Comparison of ENCODE assay signal across 8 cellular contexts in genomic region chr11:117877120-117877784, GRCh38. TPM values are rescaled to one million over a fixed set of nuclear protein-coding genes. Genes with fewer than 3 reads are reported as not detected.
A peak's percentile ranks its signal among the peaks of the same experiment; 100 is the strongest.
DNase-seq lines count a peak whose midpoint lies in the region; ATAC-seq and TF ChIP-seq lines count a peak whose summit lies in the region.

No MANE protein-coding gene starts in this region.

- no peak overlapping the region for H2BK5ac ChIP-seq in trophoblast cell (ENCODE audit: low read depth, low read length, poor library complexity)

- H3K9me3 Mint-ChIP-seq in Calu3 (ENCODE audit: low read depth, unreplicated experiment), result no peaks in the 10 kb centered on the region

- H2BK12ac ChIP-seq in trophoblast cell (ENCODE audit: low read length), result no peak overlapping the region

- peaks cover 8% of the 10 kb centered on the region for H3K4me1 Mint-ChIP-seq in Calu3 (ENCODE audit: low read depth, unreplicated experiment)

- peak overlapping the region; percentile 71 for H3K4me3 Mint-ChIP-seq in Calu3 (ENCODE audit: low read depth, unreplicated experiment)

- no peaks in the 10 kb centered on the region for H3K79me2 ChIP-seq in trophoblast cell (ENCODE audit: control insufficient read depth, insufficient read depth, low read length, poor library complexity)

- H3K4me1 ChIP-seq in Panc1 (ENCODE audit: control insufficient read depth, insufficient read depth, low read length), result peaks cover 12% of the 10 kb centered on the region; the same call in 1 of the 2 replicates
- peaks cover 0 to 55% (median 38%) of the 10 kb centered on the region in 12 donors for H3K4me1 ChIP-seq in heart left ventricle
- peaks cover 5 to 8% of the 10 kb centered on the region in 2 experiments for H3K4me1 ChIP-seq in trophoblast cell (ENCODE audit: control insufficient read depth in 1 of 2, insufficient read depth in 2 of 2, low read length in 2 of 2)

- H4K12ac ChIP-seq in trophoblast cell (ENCODE audit: low read depth, low read length), result no peak overlapping the region

- H3K4me3 ChIP-seq in Panc1 (ENCODE audit: low read depth in 2 of 2, low read length in 2 of 2), result peak overlapping the region; percentile 9 to 29; a peak in 3 of 4 replicates
- H3K4me3 ChIP-seq in heart left ventricle, result peak overlapping the region; percentile 36 to 96 (median 77)
- H3K4me3 ChIP-seq in trophoblast cell (ENCODE audit: low read depth, low read length), result no peak overlapping the region

- H4K8ac ChIP-seq in trophoblast cell (ENCODE audit: low read depth, low read length), result no peak overlapping the region

- no peak for TF ChIP-seq POLR2A in heart left ventricle (IDR thresholded peaks at IDR 0.05)

- DNase-seq in Calu3, result no peak
- no peak for DNase-seq in Panc1 (ENCODE audit: low read depth, low spot score)
- peak in 3 of 5 donors; percentile 51 to 67 (median 57) for DNase-seq in heart left ventricle
- DNase-seq in trophoblast cell, result no peak
- no peak for DNase-seq in KG1 (lab: John Stamatoyannopoulos, UW)
- no peak for DNase-seq in kidney glomerular epithelial cell (lab: John Stamatoyannopoulos, UW)

- in situ Hi-C loops in Panc1 (cut with HindIII; ENCODE audit: low pct_unique_long_range_greater_than_20kb, low sequenced_read_pairs), result no loop called here

- peaks cover 71% of the 10 kb centered on the region for H3K27me3 ChIP-seq in Panc1 (ENCODE audit: control insufficient read depth, insufficient read depth, low read length)
- peaks cover 0 to 23% (median 0%) of the 10 kb centered on the region in 9 donors for H3K27me3 ChIP-seq in heart left ventricle
- H3K27me3 ChIP-seq in trophoblast cell (ENCODE audit: insufficient read depth, low read length), result peaks cover 42% of the 10 kb centered on the region

- H2BK120ac ChIP-seq in trophoblast cell (ENCODE audit: insufficient read depth, low read length, poor library complexity), result no peak overlapping the region

- no peak overlapping the region for H3K27ac ChIP-seq in Panc1 (ENCODE audit: low read length)
- peak overlapping the region; percentile 49 to 96 (median 90) for H3K27ac ChIP-seq in heart left ventricle
- H3K27ac ChIP-seq in trophoblast cell (ENCODE audit: low read depth, low read length), result no peak overlapping the region

- H3K9me3 ChIP-seq in Panc1 (ENCODE audit: control insufficient read depth, insufficient read depth, low read depth, low read length), result no peaks in the 10 kb centered on the region
- H3K9me3 ChIP-seq in heart left ventricle, result no peaks in the 10 kb centered on the region
- H3K9me3 ChIP-seq in trophoblast cell (ENCODE audit: insufficient read depth, low read depth, low read length), result peaks cover 2% of the 10 kb centered on the region

- H3K9ac ChIP-seq in trophoblast cell (ENCODE audit: low read length), result no peak overlapping the region

- BruUV-seq in Calu3 (replicated peaks; lab: Mats Ljungman, UMichigan) (no TSS peak), Panc1 (replicated peaks; lab: Mats Ljungman, UMichigan) (no TSS peak)

- H2AFZ ChIP-seq in trophoblast cell (ENCODE audit: insufficient read depth, low read length, poor library complexity), result no peak overlapping the region

- TF ChIP-seq CTCF in Calu3 (IDR thresholded peaks at IDR 0.05; ENCODE audit: unreplicated experiment) (no peak), Panc1 (IDR thresholded peaks at IDR 0.05) (no peak), heart left ventricle (IDR thresholded peaks at IDR 0.05) (no peak)

- H3K18ac ChIP-seq in trophoblast cell (ENCODE audit: low read length), result no peak overlapping the region

- no peaks in the 10 kb centered on the region for H3K36me3 ChIP-seq in Panc1 (ENCODE audit: control insufficient read depth, insufficient read depth, low read length)
- no peaks in the 10 kb centered on the region for H3K36me3 ChIP-seq in heart left ventricle
- H3K36me3 ChIP-seq in trophoblast cell (ENCODE audit: control insufficient read depth in 1 of 2, insufficient read depth in 2 of 2, low read length in 2 of 2), result no peaks in the 10 kb centered on the region

- no peak overlapping the region for H3K14ac ChIP-seq in trophoblast cell (ENCODE audit: low read length)

- peaks cover 100% of the 10 kb centered on the region for H3K27me3 Mint-ChIP-seq in Calu3 (ENCODE audit: unreplicated experiment)

- peaks cover 7% of the 10 kb centered on the region for H3K36me3 Mint-ChIP-seq in Calu3 (ENCODE audit: insufficient read depth, unreplicated experiment)

- H3K23ac ChIP-seq in trophoblast cell (ENCODE audit: low read length), result no peak overlapping the region

- POLR2A ChIA-PET in Panc1 (lab: Charles Lee), result no interaction called here

- H3K79me1 ChIP-seq in trophoblast cell (ENCODE audit: low read length), result no peaks in the 10 kb centered on the region

- ATAC-seq in Panc1 (no peak), heart left ventricle (peak in 3 of 4 donors; percentile 12 to 56 (median 53)), HG03469 (IDR thresholded peaks at IDR 0.05; ENCODE audit: unreplicated experiment) (no peak), GM21619 (IDR thresholded peaks at IDR 0.05; ENCODE audit: unreplicated experiment) (no peak)

- H3K4ac ChIP-seq in trophoblast cell (ENCODE audit: low read depth, low read length), result no peak overlapping the region

- intact Hi-C loops in Calu3 (cut with micrococcal nuclease; ENCODE audit: unreplicated experiment), result no loop called here
- intact Hi-C loops in Panc1 (cut with micrococcal nuclease; ENCODE audit: unreplicated experiment), result no loop called here
- intact Hi-C loops in heart left ventricle (cut with DNase I), result loop anchor here in 2 of 10 donors (2.0 to 5.0 kb wide), 2 partner anchors 16 to 35 kb away; no protein-coding TSS in a partner anchor

- H3K27ac Mint-ChIP-seq in Calu3 (ENCODE audit: unreplicated experiment), result no peak overlapping the region

- H3K4me2 ChIP-seq in trophoblast cell (ENCODE audit: low read length), result peak overlapping the region; percentile 57

- H4K91ac ChIP-seq in trophoblast cell (ENCODE audit: low read depth, low read length), result no peak overlapping the region

- 16 to 27% (median 21%) methylated on average over 11 to 12 of the region's 12 CpGs for WGBS in heart left ventricle, 4 donors
- WGBS in trophoblast cell (ENCODE audit: extremely low coverage, insufficient coverage, insufficient read length), result no CpG with 5 or more reads among the region's 12 CpGs

- CTCF ChIA-PET in Calu3 (lab: Charles Lee) (no interaction called here), Panc1 (lab: Charles Lee) (interaction anchor here (0.6 to 1.3 kb wide), 2 partner anchors 57 to 70 kb away, joined by 3 read pairs; no protein-coding TSS in a partner anchor)

- no peak overlapping the region for H2AK5ac ChIP-seq in trophoblast cell (ENCODE audit: low read length)

RNA-seq across cellular contexts. Expression of gene FXYD6, which starts 0.8 kb away (rescaled TPM):
- total RNA-seq in Calu3 (2022) (0.61 and 0.78 TPM in 2 replicates), Panc1 (2021; ENCODE audit: unreplicated experiment) (0.54 TPM), heart left ventricle (10 to 100 TPM; 24.6 to 51.2 (median 35.0) TPM)
- 0.16 TPM for polyA plus RNA-seq in Panc1 (2012; ENCODE audit: insufficient read length)
- polyA plus RNA-seq in heart left ventricle, result 10 to 100 TPM; 51.2 to 54.0 TPM
- 4.7 TPM in 2 replicates for polyA plus RNA-seq in trophoblast cell (2013)

RNA-seq across cellular contexts. Expression of gene TMPRSS13, which starts 52.0 kb away (rescaled TPM):
- 1.4 and 2.3 TPM in 2 replicates for total RNA-seq in Calu3 (2022)
- not detected for total RNA-seq in Panc1 (2021; ENCODE audit: unreplicated experiment)
- not detected for polyA plus RNA-seq in Panc1 (2012; ENCODE audit: insufficient read length)
- total RNA-seq in heart left ventricle, result under 1 TPM in 4 of 9 donors, not detected in 5; 0.06 to 0.51 (median 0.25) TPM
- under 1 TPM; 0.03 to 0.08 TPM for polyA plus RNA-seq in heart left ventricle
- 4.0 and 4.1 TPM in 2 replicates for polyA plus RNA-seq in trophoblast cell (2013)

RNA-seq across cellular contexts. Expression of gene FXYD2, which starts 52.7 kb away (rescaled TPM):
- 7.9 and 9.0 TPM in 2 replicates for total RNA-seq in Calu3 (2022)
- 0.39 TPM for total RNA-seq in Panc1 (2021; ENCODE audit: unreplicated experiment)
- not detected for polyA plus RNA-seq in Panc1 (2012; ENCODE audit: insufficient read length)
- total RNA-seq in heart left ventricle, result 1 to 10 TPM in 5 of 9 donors, under 1 TPM in 3, not detected in 1; 0.48 to 2.7 (median 1.8) TPM
- 1 to 10 TPM in 1 of 2 donors, under 1 TPM in 1; 0.53 to 1.8 TPM for polyA plus RNA-seq in heart left ventricle
- polyA plus RNA-seq in trophoblast cell (2013), result not detected in 2 replicates

Comparison
In these comparisons a context has a peak if more than half of its experiments do, and no peak if none do; other contexts are left out.
1. DNase-seq: peak in heart left ventricle (3 of 5); none in Calu3 (single experiment), Panc1 (single experiment), trophoblast cell (0 of 2), KG1 (single experiment) and kidney glomerular epithelial cell (single experiment).
2. ATAC-seq: peak in heart left ventricle (3 of 4); none in Panc1 (single experiment), HG03469 (single experiment) and GM21619 (single experiment).
3. H3K27ac ChIP-seq: peak in heart left ventricle (12 of 12); none in Panc1 (single experiment) and trophoblast cell (single experiment).
4. RNA of gene FXYD6, which starts 0.8 kb away (total RNA-seq): 24.6 to 51.2 TPM in heart left ventricle; 0.61 to 0.78 TPM in Calu3 and 0.54 TPM in Panc1 (single experiment); every median in the first group is over 10 times any median in the second.